ENCODE assay signal across 8 cellular contexts in the genomic region with DNA sequence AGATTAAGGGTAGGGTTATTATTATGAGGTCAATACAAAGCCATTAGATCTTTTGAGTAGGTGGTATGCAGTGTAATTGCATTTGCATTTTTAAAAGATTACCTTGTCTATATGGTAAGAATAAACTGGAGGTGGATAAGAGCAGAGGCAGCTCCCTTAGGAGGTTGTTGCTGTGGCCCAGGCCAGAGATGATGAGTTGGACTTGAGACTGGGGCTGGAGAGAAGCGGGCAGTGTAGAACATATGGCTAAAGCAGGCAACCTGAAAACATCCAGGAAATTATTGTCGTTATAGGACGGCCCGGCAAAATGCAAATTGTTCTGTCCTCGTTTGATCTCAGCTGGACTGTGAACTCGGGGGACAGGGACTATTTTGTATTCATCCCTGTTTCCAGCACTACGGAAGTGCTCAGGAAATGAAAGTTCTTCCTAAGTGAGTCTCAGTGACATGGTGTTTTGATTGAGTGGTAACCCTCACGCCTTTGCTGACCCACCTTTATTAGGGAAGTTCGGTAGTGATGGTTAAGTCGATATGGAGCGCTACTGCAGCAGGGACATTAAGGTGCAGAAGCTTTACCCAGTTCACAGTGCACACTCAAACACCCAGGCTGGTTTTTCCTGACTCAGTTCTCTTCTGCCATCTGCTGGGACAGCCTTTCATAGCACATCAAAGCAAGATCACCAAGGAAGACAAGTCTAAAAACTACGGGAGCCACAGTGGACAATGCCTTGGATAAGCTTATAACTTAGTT. TPM values are rescaled to one million over a fixed set of nuclear protein-coding genes. Genes with fewer than 3 reads are reported as not detected.
DNase-seq lines count a peak whose midpoint lies in the region; ATAC-seq and TF ChIP-seq lines count a peak whose summit lies in the region.

No MANE protein-coding gene starts in this region.

- TF ChIP-seq CTCF in LNCAP (IDR thresholded peaks at IDR 0.05) (peak; percentile 69), heart left ventricle (IDR thresholded peaks at IDR 0.05) (peak; percentile 46 to 75 (median 58))

- H3K4me1 ChIP-seq in heart left ventricle, result peaks cover 0 to 10% (median 0%) of the 10 kb centered on the region in 12 donors

- H3K27ac ChIP-seq in heart left ventricle, result no peak overlapping the region

- intact Hi-C loops in heart left ventricle (cut with DNase I), result loop anchor here (2.0 to 10.0 kb wide), 4 partner anchors 87 to 95 kb away; no protein-coding TSS in a partner anchor

- peaks cover 0 to 11% (median 0%) of the 10 kb centered on the region in 9 donors for H3K27me3 ChIP-seq in heart left ventricle

- WGBS in heart left ventricle, 4 donors, result 21 to 28% (median 24%) methylated on average over 12 of the region's 12 CpGs

- H3K4me3 ChIP-seq in heart left ventricle, result no peak overlapping the region

- DNase-seq in Daoy (ENCODE audit: low read depth) (peak; percentile 61), RPMI8226 (peak; percentile 74), amniotic stem cell (lab: John Stamatoyannopoulos, UW) (peak; percentile 25), heart left ventricle (peak in 3 of 5 donors; percentile 39 to 51 (median 48)), retina (peak; percentile 69), mesenteric fat pad (ENCODE audit: low spot score) (no peak)

- peak; percentile 78 for ATAC-seq in GM21576 (IDR thresholded peaks at IDR 0.05; ENCODE audit: unreplicated experiment)
- peak; percentile 47 to 93 (median 86) for ATAC-seq in heart left ventricle

- no peaks in the 10 kb centered on the region for H3K9me3 ChIP-seq in heart left ventricle

- TF ChIP-seq POLR2A in heart left ventricle (IDR thresholded peaks at IDR 0.05), result no peak

- no peaks in the 10 kb centered on the region for H3K36me3 ChIP-seq in heart left ventricle

RNA-seq across cellular contexts. Expression of a gene that starts 27.2 kb away (rescaled TPM):
- 11.3 and 17.0 TPM in 2 replicates for total RNA-seq in Daoy (2014; rRNA removed; shearing (Covaris generic))
- total RNA-seq in heart left ventricle (1 to 10 TPM; 2.9 to 7.9 (median 5.7) TPM), mesenteric fat pad (13.4 TPM)
- polyA plus RNA-seq in heart left ventricle, result 1 to 10 TPM; 3.8 to 8.2 TPM

RNA-seq across cellular contexts. Expression of a gene that starts 50.5 kb away (rescaled TPM):
- total RNA-seq in Daoy (2014; rRNA removed; shearing (Covaris generic)), result 0.15 and 1.1 TPM in 2 replicates
- 10 to 100 TPM in 2 of 9 donors, 1 to 10 TPM in 5, under 1 TPM in 2; 0.63 to 23.5 (median 2.9) TPM for total RNA-seq in heart left ventricle
- polyA plus RNA-seq in heart left ventricle, result under 1 TPM; 0.42 to 0.69 TPM
- total RNA-seq in mesenteric fat pad, result 8.1 TPM

RNA-seq across cellular contexts. Expression of a gene that starts 55.2 kb away (rescaled TPM):
- 357 and 446 TPM in 2 replicates for total RNA-seq in Daoy (2014; rRNA removed; shearing (Covaris generic))
- 10 to 100 TPM in 2 of 9 donors, 1 to 10 TPM in 7; 3.1 to 25.7 (median 4.7) TPM for total RNA-seq in heart left ventricle
- 1 to 10 TPM; 1.9 to 4.7 TPM for polyA plus RNA-seq in heart left ventricle
- total RNA-seq in mesenteric fat pad, result 3.8 TPM

Comparison
In these comparisons a context has a peak if more than half of its experiments do, and no peak if none do; other contexts are left out.
1. RNA of a gene that starts 55.2 kb away (total RNA-seq): 357 to 446 TPM in Daoy; 3.1 to 25.7 TPM in heart left ventricle and 3.8 TPM in mesenteric fat pad (single experiment); every median in the first group is over 10 times any median in the second.